In the genomic region with DNA sequence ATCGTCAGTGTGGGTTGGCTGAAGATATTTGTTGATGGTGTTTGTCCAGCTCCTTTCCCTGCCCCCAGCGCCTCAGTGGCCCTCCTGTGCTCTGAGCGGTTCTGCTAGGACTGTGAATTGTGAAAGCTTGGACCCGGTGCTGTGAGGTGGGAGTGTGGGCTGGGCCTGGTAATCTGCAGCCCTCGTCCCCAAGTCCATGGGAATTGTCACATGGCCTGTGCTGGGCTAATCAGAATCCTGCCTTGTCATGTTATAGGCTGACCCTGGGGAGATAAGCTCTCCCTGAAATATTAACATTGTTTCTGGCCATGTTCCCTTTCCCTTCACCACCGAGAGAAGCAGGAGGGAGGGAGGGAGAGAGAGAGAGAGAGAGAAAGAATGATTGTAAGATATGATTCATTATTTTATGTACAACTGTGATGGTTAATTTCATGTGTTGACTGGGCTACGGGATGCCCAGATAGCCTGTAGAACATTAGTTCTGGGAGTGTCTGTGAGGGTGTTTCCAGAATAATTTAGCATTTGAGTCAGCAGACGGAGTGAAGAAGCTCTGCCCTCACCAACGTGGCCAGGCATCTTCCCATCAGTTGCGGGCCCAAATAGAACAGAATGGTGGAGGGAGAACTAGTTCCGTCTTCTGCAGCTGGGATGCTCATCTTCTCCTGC, we compare ENCODE assay signal across 23 cellular contexts.
DNase-seq lines count a peak whose midpoint lies in the region; ATAC-seq, FAIRE-seq and TF ChIP-seq lines count a peak whose summit lies in the region.
"Had no signal": no experiment of that assay in that cellular context is flagged by ENCODE, and none has a peak within 500 bp of the region (broad histone marks: within the 10 kb centered on the region; RNA-seq: fewer than 3 reads in every experiment).

No MANE protein-coding gene starts in this region.

- H4K20me1 ChIP-seq in Karpas-422 (ENCODE audit: insufficient read depth, low read depth, low read length) (no peaks in the 10 kb centered on the region), astrocyte (ENCODE audit: insufficient read depth, low read length) (no peaks in the 10 kb centered on the region), mammary epithelial cell (ENCODE audit: insufficient read depth, low read length) (no peaks in the 10 kb centered on the region), keratinocyte (ENCODE audit: control insufficient read depth, extremely low read depth, insufficient read depth, low read length) (no peaks in the 10 kb centered on the region)

- H3K27ac ChIP-seq in Karpas-422 (ENCODE audit: low read length) (no peak overlapping the region), astrocyte (ENCODE audit: low read depth, low read length) (no peak overlapping the region), mammary epithelial cell (ENCODE audit: insufficient read depth, low read depth, low read length) (peak overlapping the region; percentile 59), keratinocyte (ENCODE audit: control insufficient read depth, insufficient read depth, low read length) (peak overlapping the region; percentile 82)
- H3K27ac ChIP-seq: GM23248, HL-60 had no signal

- TF ChIP-seq CTCF in astrocyte (IDR thresholded peaks at IDR 0.05; ENCODE audit: insufficient read depth, low read depth, low read length), result no peak
- no peak for TF ChIP-seq CTCF in mammary epithelial cell (conservative IDR thresholded peaks at IDR 0.05 in 1 of 2, IDR thresholded peaks at IDR 0.05 in 1 of 2; ENCODE audit: extremely low read depth in 1 of 2, insufficient read depth in 1 of 2, low read depth in 1 of 2, low read length in 2 of 2)
- no peak for TF ChIP-seq CTCF in keratinocyte (optimal IDR thresholded peaks at IDR 0.05 in 1 of 3, IDR thresholded peaks at IDR 0.05 in 1 of 3, conservative IDR thresholded peaks at IDR 0.05 in 1 of 3; ENCODE audit: extremely low read depth in 1 of 3, insufficient read depth in 2 of 3, low read length in 3 of 3)
- TF ChIP-seq CTCF in WTC11 (IDR thresholded peaks at IDR 0.05), result no peak

- intact Hi-C loops in mammary epithelial cell (cut with micrococcal nuclease), result no loop called here

- no peaks in the 10 kb centered on the region for H3K9me2 ChIP-seq in Karpas-422 (replicated peaks; ENCODE audit: insufficient read depth, low read length)

- H3K4me1 ChIP-seq in Karpas-422 (ENCODE audit: low read length) (peaks cover 4% of the 10 kb centered on the region; the same call in 1 of the 2 replicates), astrocyte (ENCODE audit: insufficient read depth, low read length) (peaks cover 3% of the 10 kb centered on the region), mammary epithelial cell (ENCODE audit: insufficient read depth, low read length) (peaks cover 33% of the 10 kb centered on the region), keratinocyte (ENCODE audit: control insufficient read depth, extremely low read depth, insufficient read depth, low read length) (peaks cover 43% of the 10 kb centered on the region)
- H3K4me1 ChIP-seq: BE2C had no signal

- H3K36me3 Mint-ChIP-seq in astrocyte (ENCODE audit: low read depth, unreplicated experiment), result no peaks in the 10 kb centered on the region
- no peaks in the 10 kb centered on the region for H3K36me3 Mint-ChIP-seq in WTC11
- no peaks in the 10 kb centered on the region for H3K36me3 Mint-ChIP-seq in activated T-cell treated with anti-CD3 and anti-CD28 coated beads, Interleukin-2, amount 50 U/mL, for 24 hours (ENCODE audit: low read depth)
- H3K36me3 Mint-ChIP-seq: CD4-positive, CD25-positive, alpha-beta regulatory T cell; CD8-positive, alpha-beta memory T cell had no signal

- H3K79me2 ChIP-seq in Karpas-422 (ENCODE audit: low read length) (no peaks in the 10 kb centered on the region), astrocyte (ENCODE audit: insufficient read depth, low read length) (no peaks in the 10 kb centered on the region), mammary epithelial cell (ENCODE audit: insufficient read depth, low read length) (no peaks in the 10 kb centered on the region), keratinocyte (ENCODE audit: control insufficient read depth, insufficient read depth, low read length) (no peaks in the 10 kb centered on the region)

- CTCF ChIA-PET in mammary epithelial cell (lab: Charles Lee; ENCODE audit: low non-redundant PET), result no interaction called here
- CTCF ChIA-PET in WTC11 (lab: Charles Lee), result interaction anchor here (0.6 to 1.3 kb wide), 4 partner anchors 20 to 283 kb away, joined by 3 to 6 read pairs (median 4); no protein-coding TSS in a partner anchor

- H3K4me3 Mint-ChIP-seq in astrocyte (ENCODE audit: unreplicated experiment), result no peak overlapping the region
- no peak overlapping the region for H3K4me3 Mint-ChIP-seq in WTC11
- no peak overlapping the region for H3K4me3 Mint-ChIP-seq in activated T-cell treated with anti-CD3 and anti-CD28 coated beads, Interleukin-2, amount 50 U/mL, for 24 hours
- H3K4me3 Mint-ChIP-seq: CD4-positive, CD25-positive, alpha-beta regulatory T cell; CD8-positive, alpha-beta memory T cell; HFFc6 had no signal

- H3K4me3 ChIP-seq in Karpas-422 (ENCODE audit: low read length) (no peak overlapping the region), astrocyte (ENCODE audit: insufficient read depth, low read depth, low read length) (no peak overlapping the region), mammary epithelial cell (replicated peaks in 1 of 3; ENCODE audit: insufficient read depth in 1 of 3, low read depth in 2 of 3, low read length in 3 of 3) (no peak overlapping the region), keratinocyte (ENCODE audit: control insufficient read depth in 2 of 3, extremely low read depth in 1 of 3, insufficient read depth in 2 of 3, low read depth in 1 of 3, low read length in 3 of 3) (no peak overlapping the region)
- H3K4me3 ChIP-seq: GM23248 had no signal

- H2AFZ ChIP-seq in Karpas-422 (ENCODE audit: low read length), result no peak overlapping the region
- H2AFZ ChIP-seq in astrocyte (ENCODE audit: low read depth, low read length), result no peak overlapping the region
- peak overlapping the region; percentile 70 for H2AFZ ChIP-seq in mammary epithelial cell (ENCODE audit: low read depth, low read length)
- peak overlapping the region; percentile 57 for H2AFZ ChIP-seq in keratinocyte (ENCODE audit: control insufficient read depth, low read length)
- H2AFZ ChIP-seq: GM23248 had no signal

- H3K4me2 ChIP-seq in Karpas-422 (ENCODE audit: low read depth, low read length, poor library complexity, severe bottlenecking), result no peak overlapping the region
- no peak overlapping the region for H3K4me2 ChIP-seq in astrocyte (ENCODE audit: low read length)
- peak overlapping the region; percentile 9 for H3K4me2 ChIP-seq in mammary epithelial cell (ENCODE audit: insufficient read depth, low read depth, low read length)
- H3K4me2 ChIP-seq in keratinocyte (ENCODE audit: control insufficient read depth, extremely low read depth, insufficient read depth, low read depth, low read length), result peak overlapping the region; percentile 76

- H3K27ac Mint-ChIP-seq in astrocyte (ENCODE audit: unreplicated experiment) (no peak overlapping the region), WTC11 (no peak overlapping the region)
- H3K27ac Mint-ChIP-seq in activated T-cell treated with anti-CD3 and anti-CD28 coated beads, Interleukin-2, amount 50 U/mL, for 24 hours, result no peak overlapping the region
- H3K27ac Mint-ChIP-seq: CD4-positive, CD25-positive, alpha-beta regulatory T cell; CD8-positive, alpha-beta memory T cell; HFFc6 had no signal

- FAIRE-seq in astrocyte (lab: Jason Lieb, UNC), result no peak
- no peak for FAIRE-seq in keratinocyte (lab: Jason Lieb, UNC)
- FAIRE-seq: D721Med, G401.6, GM12891, GM19239, H54 had no signal

- dilution Hi-C loops in mammary epithelial cell (cut with HindIII; ENCODE audit: low sequenced_read_pairs) (loop anchor here (5.0 kb wide), 1 partner anchor 54 kb away; no protein-coding TSS in a partner anchor), keratinocyte (cut with MboI; ENCODE audit: extremely low pct_ligation_motif_present, low sequenced_read_pairs) (no loop called here)

- ATAC-seq in WTC11, result no peak

- H3K4me1 Mint-ChIP-seq in astrocyte (ENCODE audit: low read depth, unreplicated experiment) (peaks cover 11% of the 10 kb centered on the region), WTC11 (peaks cover 31% of the 10 kb centered on the region)
- H3K4me1 Mint-ChIP-seq in activated T-cell treated with anti-CD3 and anti-CD28 coated beads, Interleukin-2, amount 50 U/mL, for 24 hours (ENCODE audit: low read depth), result no peaks in the 10 kb centered on the region
- H3K4me1 Mint-ChIP-seq: CD8-positive, alpha-beta memory T cell had no signal

- H3K27me3 ChIP-seq in Karpas-422 (ENCODE audit: low read length), result no peaks in the 10 kb centered on the region
- H3K27me3 ChIP-seq in astrocyte (ENCODE audit: insufficient read depth, low read length), result peaks cover 6% of the 10 kb centered on the region
- no peaks in the 10 kb centered on the region for H3K27me3 ChIP-seq in mammary epithelial cell (ENCODE audit: insufficient read depth, low read length)
- no peaks in the 10 kb centered on the region for H3K27me3 ChIP-seq in keratinocyte (ENCODE audit: control insufficient read depth, extremely low read depth, insufficient read depth, low read length)
- H3K27me3 ChIP-seq: BE2C had no signal

- H3K9me3 Mint-ChIP-seq in astrocyte (ENCODE audit: unreplicated experiment) (no peaks in the 10 kb centered on the region), WTC11 (peaks cover 3% of the 10 kb centered on the region; the same call in 1 of the 2 replicates)
- no peaks in the 10 kb centered on the region for H3K9me3 Mint-ChIP-seq in activated T-cell treated with anti-CD3 and anti-CD28 coated beads, Interleukin-2, amount 50 U/mL, for 24 hours
- H3K9me3 Mint-ChIP-seq: HFFc6 had no signal

- H3K9ac ChIP-seq in Karpas-422 (ENCODE audit: low read length) (no peak overlapping the region), astrocyte (ENCODE audit: low read length) (no peak overlapping the region), mammary epithelial cell (ENCODE audit: insufficient read depth, low read length) (no peak overlapping the region), keratinocyte (ENCODE audit: control insufficient read depth, extremely low read depth, insufficient read depth, low read length) (peak overlapping the region; percentile 57)
- H3K9ac ChIP-seq: GM23248 had no signal

- in situ Hi-C loops in mammary epithelial cell (cut with MboI; ENCODE audit: low sequenced_read_pairs in 2 of 2), result no loop called here

- H3K36me3 ChIP-seq in Karpas-422 (ENCODE audit: insufficient read depth, low read length) (no peaks in the 10 kb centered on the region), astrocyte (ENCODE audit: insufficient read depth, low read length) (no peaks in the 10 kb centered on the region), mammary epithelial cell (ENCODE audit: insufficient read depth, low read length) (no peaks in the 10 kb centered on the region), keratinocyte (ENCODE audit: control insufficient read depth in 2 of 2, extremely low read depth in 1 of 2, insufficient read depth in 2 of 2, low read length in 2 of 2) (no peaks in the 10 kb centered on the region)
- H3K36me3 ChIP-seq: BE2C had no signal

- DNase-seq in Karpas-422 (peak; percentile 7), astrocyte (ENCODE audit: low read depth) (peak; percentile 4), mammary epithelial cell (peak; percentile 80), keratinocyte (ENCODE audit: low read depth, low spot score) (no peak), WTC11 (ENCODE audit: low spot score) (no peak), NAMALWA (ENCODE audit: low spot score) (no peak), NCI-H226 (no peak)
- DNase-seq in activated T-cell treated with anti-CD3 and anti-CD28 coated beads, Interleukin-2, amount 50 U/mL, for 24 hours, result no peak
- DNase-seq: BE2C; C1 segment of cervical spinal cord; CD4-positive, CD25-positive, alpha-beta regulatory T cell; CD8-positive, alpha-beta memory T cell; COR-L47; GM23248; HCEC 1CT; HFFc6; IMR-90 had no signal

- POLR2A ChIA-PET in WTC11 (lab: Charles Lee), result no interaction called here

- H3K9me3 ChIP-seq in Karpas-422 (ENCODE audit: low read length) (no peaks in the 10 kb centered on the region), astrocyte (ENCODE audit: insufficient read depth, low read depth, low read length) (no peaks in the 10 kb centered on the region), mammary epithelial cell (replicated peaks; ENCODE audit: insufficient read depth, low read length) (no peaks in the 10 kb centered on the region), keratinocyte (ENCODE audit: control insufficient read depth, low read depth, low read length) (no peaks in the 10 kb centered on the region)
- H3K9me3 ChIP-seq: BE2C had no signal

- BruUV-seq in mammary epithelial cell (replicated peaks; lab: Mats Ljungman, UMichigan), result no TSS peak

- 42% methylated on average over 9 of the region's 11 CpGs for WGBS in mammary epithelial cell (ENCODE audit: low coverage, missing lambda C conversion rate)

- H3K27me3 Mint-ChIP-seq in astrocyte (ENCODE audit: low read depth, unreplicated experiment) (peaks cover 11% of the 10 kb centered on the region), WTC11 (ENCODE audit: low read depth) (no peaks in the 10 kb centered on the region; the same call in 1 of the 2 replicates)
- peaks cover 5% of the 10 kb centered on the region for H3K27me3 Mint-ChIP-seq in activated T-cell treated with anti-CD3 and anti-CD28 coated beads, Interleukin-2, amount 50 U/mL, for 24 hours

- no peaks in the 10 kb centered on the region for H3K9me1 ChIP-seq in keratinocyte (ENCODE audit: control insufficient read depth, extremely low read depth, insufficient read depth, low read length)

Comparison
In these comparisons a context has a peak if more than half of its experiments do, and no peak if none do; other contexts are left out.
1. DNase-seq: peak in Karpas-422 (single experiment), astrocyte (single experiment) and mammary epithelial cell (single experiment); none in keratinocyte (single experiment), WTC11 (single experiment), activated T-cell treated with anti-CD3 and anti-CD28 coated beads, Interleukin-2, amount 50 U/mL, for 24 hours (single experiment), NAMALWA (single experiment) and NCI-H226 (single experiment).
2. H2AFZ ChIP-seq: peak in mammary epithelial cell (single experiment) and keratinocyte (single experiment); none in Karpas-422 (single experiment) and astrocyte (single experiment).
3. H3K27ac ChIP-seq: peak in mammary epithelial cell (single experiment) and keratinocyte (single experiment); none in Karpas-422 (single experiment) and astrocyte (single experiment).
4. H3K4me2 ChIP-seq: peak in mammary epithelial cell (single experiment) and keratinocyte (single experiment); none in Karpas-422 (single experiment) and astrocyte (single experiment).